Comparison of ENCODE assay signal across 14 cellular contexts in the genomic region with DNA sequence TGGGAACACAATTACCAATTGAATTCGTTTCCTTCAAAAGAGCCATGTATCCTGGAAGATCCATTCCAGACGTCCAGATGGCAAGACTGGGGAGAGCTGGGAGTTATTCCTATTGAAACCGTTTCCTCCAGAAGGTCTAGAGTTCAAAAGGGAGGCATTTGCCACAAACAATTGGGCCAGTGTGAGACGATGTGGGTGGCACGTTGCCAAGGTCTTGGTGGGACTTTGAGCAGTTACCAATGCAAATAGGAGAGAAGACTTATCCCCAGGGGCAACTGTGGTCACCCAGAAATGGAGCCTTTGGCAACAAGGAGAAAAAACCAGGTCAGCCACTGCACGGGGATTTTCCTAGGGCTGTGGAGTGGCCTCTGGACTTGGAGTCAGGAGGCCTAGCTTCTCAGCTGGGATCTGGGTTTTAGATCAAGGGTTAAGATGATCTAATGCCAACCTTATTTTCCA. TPM values are rescaled to one million over a fixed set of nuclear protein-coding genes. Genes with fewer than 3 reads are reported as not detected.
DNase-seq lines count a peak whose midpoint lies in the region; ATAC-seq and TF ChIP-seq lines count a peak whose summit lies in the region.
"Had no signal": no experiment of that assay in that cellular context is flagged by ENCODE, and none has a peak within 500 bp of the region (broad histone marks: within the 10 kb centered on the region; RNA-seq: fewer than 3 reads in every experiment).

No MANE protein-coding gene starts in this region.

- no peak for ATAC-seq in activated CD4-positive, CD25-positive, alpha-beta regulatory T cell treated with anti-CD3 and anti-CD28 coated beads, Interleukin-2, amount 50 U/mL, for 24 hours
- ATAC-seq: HCT116 had no signal

- H3K27me3 ChIP-seq in left ventricle myocardium inferior (ENCODE audit: low read depth) = peaks cover 36% of the 10 kb centered on the region
- no peaks in the 10 kb centered on the region for H3K27me3 ChIP-seq in sigmoid colon
- H3K27me3 ChIP-seq in H7 (ENCODE audit: control insufficient read depth, insufficient read depth, low read length) = no peaks in the 10 kb centered on the region; the same call in 1 of the 2 replicates
- H3K27me3 ChIP-seq: ovary had no signal

- peak; percentile 93 for DNase-seq in HT-29 (ENCODE audit: low spot score)
- DNase-seq in RPMI7951 (ENCODE audit: low read depth) = peak; percentile 98
- DNase-seq in left ventricle myocardium inferior = peak; percentile 55
- peak; percentile 78 for DNase-seq in sigmoid colon
- no peak for DNase-seq in T-helper 1 cell
- no peak for DNase-seq in H7
- DNase-seq: COR-L47; NCI-H510A; ovary; stimulated activated CD4-positive, alpha-beta T cell treated with anti-CD3 and anti-CD28 coated beads, Interleukin-2, amount 100 ng/mL, for 48 hours; stimulated activated naive CD4-positive, alpha-beta T cell treated with Interleukin-2 at 50 U/mL for 16 hours had no signal

- H3K27ac ChIP-seq in left ventricle myocardium inferior (replicated peaks) (peak overlapping the region; percentile 10), sigmoid colon (no peak overlapping the region)
- H3K27ac ChIP-seq: coronary artery, ovary had no signal

- TF ChIP-seq POLR2A in sigmoid colon (IDR thresholded peaks at IDR 0.05) = no peak

- H3K4me1 ChIP-seq in left ventricle myocardium inferior = peaks cover 31% of the 10 kb centered on the region
- H3K4me1 ChIP-seq in sigmoid colon = peaks cover 0 to 11% (median 10%) of the 10 kb centered on the region in 4 donors

- H3K36me3 ChIP-seq in left ventricle myocardium inferior (no peaks in the 10 kb centered on the region), sigmoid colon (no peaks in the 10 kb centered on the region), H7 (replicated peaks; ENCODE audit: control insufficient read depth, insufficient read depth, low read length) (no peaks in the 10 kb centered on the region)
- H3K36me3 ChIP-seq: ovary had no signal

- WGBS in sigmoid colon, 2 donors = 11 to 47% methylated on average over 6 of the region's 6 CpGs

- intact Hi-C loops in left ventricle myocardium inferior (cut with micrococcal nuclease) = no loop called here
- intact Hi-C loops in sigmoid colon (cut with DNase I) = no loop called here

- no peak for TF ChIP-seq CTCF in left ventricle myocardium inferior (IDR thresholded peaks at IDR 0.05; ENCODE audit: borderline replicate concordance)
- TF ChIP-seq CTCF in sigmoid colon (IDR thresholded peaks at IDR 0.05) = no peak

- no peak for TF ChIP-seq EP300 in sigmoid colon (IDR thresholded peaks at IDR 0.05)

- H3K9me3 ChIP-seq in left ventricle myocardium inferior (replicated peaks) (no peaks in the 10 kb centered on the region), sigmoid colon (no peaks in the 10 kb centered on the region)
- H3K9me3 ChIP-seq: ovary had no signal

- H3K4me3 ChIP-seq in left ventricle myocardium inferior = no peak overlapping the region
- H3K4me3 ChIP-seq in sigmoid colon = no peak overlapping the region
- no peak overlapping the region for H3K4me3 ChIP-seq in H7 (ENCODE audit: insufficient read depth, low read depth, low read length)
- H3K4me3 ChIP-seq: coronary artery, ovary had no signal

RNA-seq across cellular contexts. Expression of a gene that starts 29.6 kb away (rescaled TPM):
- 59.1 and 77.6 TPM in 2 replicates for total RNA-seq in HT-29 (2014; rRNA removed; shearing (Covaris generic))
- total RNA-seq in RPMI7951 (2014; rRNA removed; shearing (Covaris generic)) = 20.4 and 24.4 TPM in 2 replicates
- total RNA-seq in left ventricle myocardium inferior (17.8 TPM), sigmoid colon (10 to 100 TPM; 49.5 to 82.0 (median 58.8) TPM)
- 10 to 100 TPM; 16.8 to 39.3 (median 21.0) TPM for polyA plus RNA-seq in sigmoid colon
- total RNA-seq in H7 (2014; rRNA removed; shearing (Covaris generic)) = 83.5 and 108 TPM in 2 replicates

Comparison
In these comparisons a context has a peak if more than half of its experiments do, and no peak if none do; other contexts are left out.
1. DNase-seq: peak in HT-29 (single experiment), RPMI7951 (single experiment), left ventricle myocardium inferior (single experiment) and sigmoid colon (single experiment); none in T-helper 1 cell (0 of 5) and H7 (single experiment).